In genomic region chr10:6107616-6108015, GRCh38 we compare ENCODE assay signal across 4 cellular contexts. TPM values are rescaled to one million over a fixed set of nuclear protein-coding genes. Genes with fewer than 3 reads are reported as not detected.
"Had no signal": no experiment of that assay in that cellular context is flagged by ENCODE, and none has a peak within 500 bp of the region (broad histone marks: within the 10 kb centered on the region; RNA-seq: fewer than 3 reads in every experiment).

No MANE protein-coding gene starts in this region.

RNA-seq across cellular contexts. Expression of gene IL2RA, which starts 45.4 kb away (rescaled TPM):
- total RNA-seq: ascending aorta, bronchial epithelial cell, cardiac muscle cell, chondrocyte had no signal
- polyA plus RNA-seq: cardiac muscle cell had no signal
